17 cellular contexts compared by ENCODE assay signal in genomic region chr1:170581041-170581440, GRCh38.
"Had no signal": no experiment of that assay in that cellular context is flagged by ENCODE, and none has a peak within 500 bp of the region (broad histone marks: within the 10 kb centered on the region; RNA-seq: fewer than 3 reads in every experiment).

No MANE protein-coding gene starts in this region.

- H3K36me3 Mint-ChIP-seq: activated naive CD8-positive, alpha-beta T cell; immature natural killer cell; memory B cell had no signal

- H3K4me1 ChIP-seq: breast epithelium, psoas muscle had no signal

- H3K27me3 ChIP-seq: breast epithelium, suprapubic skin had no signal

- DNase-seq: activated CD4-positive, alpha-beta T cell treated with anti-CD3 and anti-CD28 coated beads, Interleukin-2, amount 50 U/mL, for 48 hours; activated effector memory CD4-positive, alpha-beta T cell treated with anti-CD3 and anti-CD28 coated beads, Interleukin-2, amount 50 U/mL, for 16 hours; activated T-cell treated with anti-CD3 and anti-CD28 coated beads, Interleukin-2, amount 50 U/mL, for 4 hours; immature natural killer cell; left colon; occipital lobe; stimulated activated CD4-positive, alpha-beta T cell treated with anti-CD3 and anti-CD28 coated beads, Interleukin-12 subunit alpha, Interleukin-12 subunit beta, amount 100 ng/mL, for 4 hours; stimulated activated naive CD4-positive, alpha-beta T cell treated with Interleukin-2 at 50 U/mL for 16 hours had no signal

- H3K4me3 Mint-ChIP-seq: activated naive CD8-positive, alpha-beta T cell; activated T-cell treated with anti-CD3 and anti-CD28 coated beads, Interleukin-2, amount 50 U/mL, for 4 hours; immature natural killer cell; memory B cell; nephron; T-helper 1 cell treated with Interleukin-12 subunit alpha and Interleukin-12 subunit beta and Interleukin-4 antibody, amounts not matched to agents 30 μg/mL and 1 μg/mL, for 36 hours had no signal

- H3K9me3 ChIP-seq: breast epithelium, psoas muscle, suprapubic skin had no signal

- H3K9me3 Mint-ChIP-seq: activated T-cell treated with anti-CD3 and anti-CD28 coated beads, Interleukin-2, amount 50 U/mL, for 4 hours; nephron; T-helper 1 cell treated with Interleukin-12 subunit alpha and Interleukin-12 subunit beta and Interleukin-4 antibody, amounts not matched to agents 30 μg/mL and 1 μg/mL, for 36 hours had no signal

- H3K27ac ChIP-seq: psoas muscle, suprapubic skin had no signal

- H3K4me1 Mint-ChIP-seq: immature natural killer cell, memory B cell had no signal

- ATAC-seq: activated CD4-positive, CD25-positive, alpha-beta regulatory T cell treated with anti-CD3 and anti-CD28 coated beads, Interleukin-2, amount 50 U/mL, for 24 hours; activated T-cell treated with anti-CD3 and anti-CD28 coated beads, Interleukin-2, amount 50 U/mL, for 4 hours; left colon; psoas muscle; SK-N-SH treated with all-trans-retinoic acid at 6 μM for 48 hours had no signal

- H3K36me3 ChIP-seq: breast epithelium, suprapubic skin had no signal

- H3K27ac Mint-ChIP-seq: activated naive CD8-positive, alpha-beta T cell; immature natural killer cell; memory B cell; nephron; T-helper 1 cell treated with Interleukin-12 subunit alpha and Interleukin-12 subunit beta and Interleukin-4 antibody, amounts not matched to agents 30 μg/mL and 1 μg/mL, for 36 hours had no signal

- H3K4me3 ChIP-seq: breast epithelium, psoas muscle, suprapubic skin had no signal
